ENCODE assay signal across 8 cellular contexts in genomic region chr22:45502215-45503070, GRCh38. TPM values are rescaled to one million over a fixed set of nuclear protein-coding genes. Genes with fewer than 3 reads are reported as not detected.
A peak's percentile ranks its signal among the peaks of the same experiment; 100 is the strongest.
DNase-seq lines count a peak whose midpoint lies in the region; ATAC-seq and TF ChIP-seq lines count a peak whose summit lies in the region.

A gene with protein sequence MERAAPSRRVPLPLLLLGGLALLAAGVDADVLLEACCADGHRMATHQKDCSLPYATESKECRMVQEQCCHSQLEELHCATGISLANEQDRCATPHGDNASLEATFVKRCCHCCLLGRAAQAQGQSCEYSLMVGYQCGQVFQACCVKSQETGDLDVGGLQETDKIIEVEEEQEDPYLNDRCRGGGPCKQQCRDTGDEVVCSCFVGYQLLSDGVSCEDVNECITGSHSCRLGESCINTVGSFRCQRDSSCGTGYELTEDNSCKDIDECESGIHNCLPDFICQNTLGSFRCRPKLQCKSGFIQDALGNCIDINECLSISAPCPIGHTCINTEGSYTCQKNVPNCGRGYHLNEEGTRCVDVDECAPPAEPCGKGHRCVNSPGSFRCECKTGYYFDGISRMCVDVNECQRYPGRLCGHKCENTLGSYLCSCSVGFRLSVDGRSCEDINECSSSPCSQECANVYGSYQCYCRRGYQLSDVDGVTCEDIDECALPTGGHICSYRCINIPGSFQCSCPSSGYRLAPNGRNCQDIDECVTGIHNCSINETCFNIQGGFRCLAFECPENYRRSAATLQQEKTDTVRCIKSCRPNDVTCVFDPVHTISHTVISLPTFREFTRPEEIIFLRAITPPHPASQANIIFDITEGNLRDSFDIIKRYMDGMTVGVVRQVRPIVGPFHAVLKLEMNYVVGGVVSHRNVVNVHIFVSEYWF (plus strand): TSS chr22:45502883. CDS start chr22:45502986, 103 bp downstream.

- H3K4me3 ChIP-seq in heart left ventricle, result peak within 1 kb of the TSS; percentile 35 to 72 (median 60)

- DNase-seq in DMS153 (lab: John Stamatoyannopoulos, UW) (peak; percentile 8), DMS153 treated with DMSO at 0.1 percent for 48 hours (lab: John Stamatoyannopoulos, UW; ENCODE audit: unreplicated experiment) (no peak), heart left ventricle (peak; percentile 44 to 69 (median 57)), posterior vena cava (ENCODE audit: low spot score) (peak; percentile 84), SHP77 treated with DMSO at 0.1 percent for 48 hours (lab: John Stamatoyannopoulos, UW) (no peak), NCI-H1092 (lab: John Stamatoyannopoulos, UW) (no peak)

- peaks cover 0 to 42% (median 6%) of the 10 kb centered on the region in 12 donors for H3K4me1 ChIP-seq in heart left ventricle

- WGBS in heart left ventricle, 4 donors, result 3 to 11% (median 5%) methylated on average over 23 to 91 of the region's 91 CpGs

- H3K36me3 ChIP-seq in heart left ventricle, result peaks cover 0 to 3% (median 0%) of the 10 kb centered on the region in 9 donors

- TF ChIP-seq POLR2A in heart left ventricle (IDR thresholded peaks at IDR 0.05), result no peak

- intact Hi-C loops in heart left ventricle (cut with DNase I), result loop anchor here in 2 of 10 donors (5.0 kb wide), 2 partner anchors 50 kb away; no protein-coding TSS in a partner anchor
- intact Hi-C loops in posterior vena cava (cut with DNase I), result loop anchor here in 1 of 2 donors (5.0 kb wide), 1 partner anchor 55 kb away; no protein-coding TSS in a partner anchor

- peaks cover 0 to 41% (median 20%) of the 10 kb centered on the region in 9 donors for H3K27me3 ChIP-seq in heart left ventricle

- peak; percentile 30 for TF ChIP-seq CTCF in VCaP (conservative IDR thresholded peaks at IDR 0.05)
- peak in 5 of 12 donors; percentile 16 to 37 (median 27) for TF ChIP-seq CTCF in heart left ventricle (IDR thresholded peaks at IDR 0.05)

- H3K27ac ChIP-seq in VCaP, result peak within 1 kb of the TSS; percentile 40; the same call in 1 of the 2 replicates
- peak within 1 kb of the TSS in 11 of 12 donors; percentile 23 to 84 (median 73) for H3K27ac ChIP-seq in heart left ventricle

- no peaks in the 10 kb centered on the region for H3K9me3 ChIP-seq in heart left ventricle

- peak in 2 of 4 donors; percentile 55 to 74 for ATAC-seq in heart left ventricle
- ATAC-seq in HG03196 (IDR thresholded peaks at IDR 0.05; ENCODE audit: unreplicated experiment), result no peak

RNA-seq across cellular contexts. Expression of the gene that starts here (rescaled TPM):
- 100 to 1,000 TPM in 1 of 9 donors, 10 to 100 TPM in 8; 30.0 to 239 (median 50.3) TPM for total RNA-seq in heart left ventricle
- polyA plus RNA-seq in heart left ventricle, result 10 to 100 TPM; 22.4 to 36.8 TPM
- total RNA-seq in posterior vena cava, result 1,000 to 10,000 TPM in 1 of 2 donors, 100 to 1,000 TPM in 1; 608 to 1,210 TPM

Comparison
In these comparisons a context has a peak if more than half of its experiments do, and no peak if none do; other contexts are left out.
1. DNase-seq: peak in DMS153 (single experiment), heart left ventricle (5 of 5) and posterior vena cava (single experiment); none in DMS153 treated with DMSO at 0.1 percent for 48 hours (single experiment), SHP77 treated with DMSO at 0.1 percent for 48 hours (single experiment) and NCI-H1092 (single experiment).